In genomic region chr15:64702816-64703631, GRCh38 we compare ENCODE assay signal across 8 cellular contexts.
DNase-seq lines count a peak whose midpoint lies in the region; ATAC-seq and TF ChIP-seq lines count a peak whose summit lies in the region.

No MANE protein-coding gene starts in this region.

- H3K27ac Mint-ChIP-seq in activated T-helper 2 cell treated with anti-CD3 and anti-CD28 coated beads, Interferon-gamma antibody, Interleukin-2, Interleukin-4, amounts not matched to agents 10 μg/mL and 5 μg/mL and 100 μg/mL, durations not matched to agents 14 hours and 24 hours and 36 hours = peak overlapping the region; percentile 83
- H3K27ac Mint-ChIP-seq in natural killer cell treated with Interleukin-12 subunit alpha and Interleukin-12 subunit beta and Interleukin-15 and Interleukin-18, amount 100 ng/mL, for 72 hours = peak overlapping the region; percentile 63 to 76

- H3K4me3 Mint-ChIP-seq in activated T-helper 2 cell treated with anti-CD3 and anti-CD28 coated beads, Interferon-gamma antibody, Interleukin-2, Interleukin-4, amounts not matched to agents 10 μg/mL and 5 μg/mL and 100 μg/mL, durations not matched to agents 14 hours and 24 hours and 36 hours (ENCODE audit: low read depth) = peak overlapping the region; percentile 87
- H3K4me3 Mint-ChIP-seq in natural killer cell treated with Interleukin-12 subunit alpha and Interleukin-12 subunit beta and Interleukin-15 and Interleukin-18, amount 100 ng/mL, for 72 hours = peak overlapping the region; percentile 78

- no peak for TF ChIP-seq CTCF in fibroblast of mammary gland (conservative IDR thresholded peaks at IDR 0.05; ENCODE audit: control insufficient read depth, insufficient read depth, low read depth, low read length)

- peaks cover 9% of the 10 kb centered on the region for H3K36me3 Mint-ChIP-seq in activated T-helper 2 cell treated with anti-CD3 and anti-CD28 coated beads, Interferon-gamma antibody, Interleukin-2, Interleukin-4, amounts not matched to agents 10 μg/mL and 5 μg/mL and 100 μg/mL, durations not matched to agents 14 hours and 24 hours and 36 hours (ENCODE audit: low read depth)
- no peaks in the 10 kb centered on the region for H3K36me3 Mint-ChIP-seq in natural killer cell treated with Interleukin-12 subunit alpha and Interleukin-12 subunit beta and Interleukin-15 and Interleukin-18, amount 100 ng/mL, for 72 hours

- no peaks in the 10 kb centered on the region for H3K27me3 Mint-ChIP-seq in activated T-helper 2 cell treated with anti-CD3 and anti-CD28 coated beads, Interferon-gamma antibody, Interleukin-2, Interleukin-4, amounts not matched to agents 10 μg/mL and 5 μg/mL and 100 μg/mL, durations not matched to agents 14 hours and 24 hours and 36 hours (ENCODE audit: low read depth)
- no peaks in the 10 kb centered on the region for H3K27me3 Mint-ChIP-seq in natural killer cell treated with Interleukin-12 subunit alpha and Interleukin-12 subunit beta and Interleukin-15 and Interleukin-18, amount 100 ng/mL, for 72 hours

- intact Hi-C loops in activated T-helper 2 cell treated with anti-CD3 and anti-CD28 coated beads, Interferon-gamma antibody, Interleukin-2, Interleukin-4, amounts not matched to agents 10 μg/mL and 5 μg/mL and 100 μg/mL, durations not matched to agents 14 hours and 24 hours and 36 hours (cut with micrococcal nuclease) = loop anchor here (1.0 to 5.0 kb wide), 2 partner anchors 28 to 479 kb away; no protein-coding TSS in a partner anchor

- H3K4me1 Mint-ChIP-seq in activated T-helper 2 cell treated with anti-CD3 and anti-CD28 coated beads, Interferon-gamma antibody, Interleukin-2, Interleukin-4, amounts not matched to agents 10 μg/mL and 5 μg/mL and 100 μg/mL, durations not matched to agents 14 hours and 24 hours and 36 hours (ENCODE audit: low read depth) = peaks cover 44% of the 10 kb centered on the region
- peaks cover 45% of the 10 kb centered on the region in 2 donors for H3K4me1 Mint-ChIP-seq in natural killer cell treated with Interleukin-12 subunit alpha and Interleukin-12 subunit beta and Interleukin-15 and Interleukin-18, amount 100 ng/mL, for 72 hours (ENCODE audit: low read depth in 2 of 2)

- ATAC-seq in natural killer cell treated with Interleukin-12 subunit alpha and Interleukin-12 subunit beta and Interleukin-15 and Interleukin-18, amount 100 ng/mL, for 72 hours = peak; percentile 98

- H3K4me3 ChIP-seq in fibroblast of mammary gland (ENCODE audit: control insufficient read depth, low read depth, low read length) = peak overlapping the region; percentile 84

- peak; percentile 79 for DNase-seq in DMS79 (lab: John Stamatoyannopoulos, UW)
- peak; percentile 72 for DNase-seq in GOT3 (lab: John Stamatoyannopoulos, UW)
- peak; percentile 95 for DNase-seq in LoVo (ENCODE audit: low spot score)
- DNase-seq in RPMI8226 = peak; percentile 97
- DNase-seq in activated T-helper 2 cell treated with anti-CD3 and anti-CD28 coated beads, Interferon-gamma antibody, Interleukin-2, Interleukin-4, amounts not matched to agents 10 μg/mL and 5 μg/mL and 100 μg/mL, durations not matched to agents 14 hours and 24 hours and 36 hours (ENCODE audit: low spot score) = peak; percentile 92
- DNase-seq in fibroblast of mammary gland (ENCODE audit: low read depth) = peak; percentile 80
- DNase-seq in natural killer cell treated with Interleukin-12 subunit alpha and Interleukin-12 subunit beta and Interleukin-15 and Interleukin-18, amount 100 ng/mL, for 72 hours (ENCODE audit: low spot score) = peak; percentile 96
- peak; percentile 79 to 92 (median 92) for DNase-seq in stimulated activated naive CD4-positive, alpha-beta T cell (lab: John Stamatoyannopoulos, UW)

- H3K9me3 Mint-ChIP-seq in activated T-helper 2 cell treated with anti-CD3 and anti-CD28 coated beads, Interferon-gamma antibody, Interleukin-2, Interleukin-4, amounts not matched to agents 10 μg/mL and 5 μg/mL and 100 μg/mL, durations not matched to agents 14 hours and 24 hours and 36 hours = no peaks in the 10 kb centered on the region
- H3K9me3 Mint-ChIP-seq in natural killer cell treated with Interleukin-12 subunit alpha and Interleukin-12 subunit beta and Interleukin-15 and Interleukin-18, amount 100 ng/mL, for 72 hours = no peaks in the 10 kb centered on the region

Comparison
In these comparisons a context has a peak if more than half of its experiments do, and no peak if none do; other contexts are left out.
1. Peak in every context shown above with its lines: DNase-seq, ATAC-seq and H3K4me3 ChIP-seq.